In the genomic region with DNA sequence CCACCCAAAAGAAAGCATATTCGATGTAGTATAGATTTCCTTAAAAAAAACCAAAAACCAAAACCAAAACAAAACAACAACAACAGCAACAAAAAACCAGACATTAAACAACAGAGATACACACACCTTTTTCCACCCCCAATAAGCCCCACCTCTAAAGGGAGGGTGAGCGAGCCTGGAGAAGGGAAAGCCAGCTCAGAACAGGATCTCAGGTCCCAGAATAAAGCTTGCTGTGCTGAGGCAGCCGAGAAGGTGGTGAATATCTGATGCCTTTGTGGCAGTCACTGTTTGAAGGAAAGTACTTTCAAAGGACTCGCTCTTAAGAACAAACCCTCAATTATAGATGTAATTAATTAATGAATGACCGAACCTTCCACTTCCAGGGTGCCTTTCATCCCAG, we compare ENCODE assay signal across 1 cellular context.
TF ChIP-seq lines count a peak whose summit lies in the region.

No MANE protein-coding gene starts in this region.

TF ChIP-seq in HepG2, 621 proteins besides CTCF, POLR2A, EP300 and RAD21:
- TF ChIP-seq, protein P1, sequence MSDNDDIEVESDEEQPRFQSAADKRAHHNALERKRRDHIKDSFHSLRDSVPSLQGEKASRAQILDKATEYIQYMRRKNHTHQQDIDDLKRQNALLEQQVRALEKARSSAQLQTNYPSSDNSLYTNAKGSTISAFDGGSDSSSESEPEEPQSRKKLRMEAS (IDR thresholded peaks at IDR 0.05) = peak; percentile 10; the same call in 1 of the 2 replicates
- TF ChIP-seq ZNF333 (CRISPR knock-in tag; IDR thresholded peaks at IDR 0.05; ENCODE audit: borderline replicate concordance) (no peak), ASH2L (IDR thresholded peaks at IDR 0.05; ENCODE audit: insufficient read length, low read depth, low read length) (peak; percentile 17), ZSCAN9 (CRISPR knock-in tag; IDR thresholded peaks at IDR 0.05; ENCODE audit: borderline replicate concordance) (no peak), ERF (CRISPR knock-in tag; IDR thresholded peaks at IDR 0.05) (no peak), ZNF20 (CRISPR knock-in tag; IDR thresholded peaks at IDR 0.05) (no peak), ZSCAN21 (CRISPR knock-in tag; IDR thresholded peaks at IDR 0.05; ENCODE audit: borderline replicate concordance) (0 out of 2 replicates have a peak, but pooled peaks have one; percentile 18)
- TF ChIP-seq, protein P2, sequence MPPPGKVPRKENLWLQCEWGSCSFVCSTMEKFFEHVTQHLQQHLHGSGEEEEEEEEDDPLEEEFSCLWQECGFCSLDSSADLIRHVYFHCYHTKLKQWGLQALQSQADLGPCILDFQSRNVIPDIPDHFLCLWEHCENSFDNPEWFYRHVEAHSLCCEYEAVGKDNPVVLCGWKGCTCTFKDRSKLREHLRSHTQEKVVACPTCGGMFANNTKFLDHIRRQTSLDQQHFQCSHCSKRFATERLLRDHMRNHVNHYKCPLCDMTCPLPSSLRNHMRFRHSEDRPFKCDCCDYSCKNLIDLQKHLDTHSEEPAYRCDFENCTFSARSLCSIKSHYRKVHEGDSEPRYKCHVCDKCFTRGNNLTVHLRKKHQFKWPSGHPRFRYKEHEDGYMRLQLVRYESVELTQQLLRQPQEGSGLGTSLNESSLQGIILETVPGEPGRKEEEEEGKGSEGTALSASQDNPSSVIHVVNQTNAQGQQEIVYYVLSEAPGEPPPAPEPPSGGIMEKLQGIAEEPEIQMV (CRISPR knock-in tag; IDR thresholded peaks at IDR 0.05; ENCODE audit: low read depth) = no peak
- TF ChIP-seq, protein P3, sequence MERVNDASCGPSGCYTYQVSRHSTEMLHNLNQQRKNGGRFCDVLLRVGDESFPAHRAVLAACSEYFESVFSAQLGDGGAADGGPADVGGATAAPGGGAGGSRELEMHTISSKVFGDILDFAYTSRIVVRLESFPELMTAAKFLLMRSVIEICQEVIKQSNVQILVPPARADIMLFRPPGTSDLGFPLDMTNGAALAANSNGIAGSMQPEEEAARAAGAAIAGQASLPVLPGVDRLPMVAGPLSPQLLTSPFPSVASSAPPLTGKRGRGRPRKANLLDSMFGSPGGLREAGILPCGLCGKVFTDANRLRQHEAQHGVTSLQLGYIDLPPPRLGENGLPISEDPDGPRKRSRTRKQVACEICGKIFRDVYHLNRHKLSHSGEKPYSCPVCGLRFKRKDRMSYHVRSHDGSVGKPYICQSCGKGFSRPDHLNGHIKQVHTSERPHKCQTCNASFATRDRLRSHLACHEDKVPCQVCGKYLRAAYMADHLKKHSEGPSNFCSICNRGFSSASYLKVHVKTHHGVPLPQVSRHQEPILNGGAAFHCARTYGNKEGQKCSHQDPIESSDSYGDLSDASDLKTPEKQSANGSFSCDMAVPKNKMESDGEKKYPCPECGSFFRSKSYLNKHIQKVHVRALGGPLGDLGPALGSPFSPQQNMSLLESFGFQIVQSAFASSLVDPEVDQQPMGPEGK (CRISPR knock-in tag; IDR thresholded peaks at IDR 0.05) = 0 out of 2 replicates have a peak, but pooled peaks have one; percentile 6
- TF ChIP-seq, protein P4, sequence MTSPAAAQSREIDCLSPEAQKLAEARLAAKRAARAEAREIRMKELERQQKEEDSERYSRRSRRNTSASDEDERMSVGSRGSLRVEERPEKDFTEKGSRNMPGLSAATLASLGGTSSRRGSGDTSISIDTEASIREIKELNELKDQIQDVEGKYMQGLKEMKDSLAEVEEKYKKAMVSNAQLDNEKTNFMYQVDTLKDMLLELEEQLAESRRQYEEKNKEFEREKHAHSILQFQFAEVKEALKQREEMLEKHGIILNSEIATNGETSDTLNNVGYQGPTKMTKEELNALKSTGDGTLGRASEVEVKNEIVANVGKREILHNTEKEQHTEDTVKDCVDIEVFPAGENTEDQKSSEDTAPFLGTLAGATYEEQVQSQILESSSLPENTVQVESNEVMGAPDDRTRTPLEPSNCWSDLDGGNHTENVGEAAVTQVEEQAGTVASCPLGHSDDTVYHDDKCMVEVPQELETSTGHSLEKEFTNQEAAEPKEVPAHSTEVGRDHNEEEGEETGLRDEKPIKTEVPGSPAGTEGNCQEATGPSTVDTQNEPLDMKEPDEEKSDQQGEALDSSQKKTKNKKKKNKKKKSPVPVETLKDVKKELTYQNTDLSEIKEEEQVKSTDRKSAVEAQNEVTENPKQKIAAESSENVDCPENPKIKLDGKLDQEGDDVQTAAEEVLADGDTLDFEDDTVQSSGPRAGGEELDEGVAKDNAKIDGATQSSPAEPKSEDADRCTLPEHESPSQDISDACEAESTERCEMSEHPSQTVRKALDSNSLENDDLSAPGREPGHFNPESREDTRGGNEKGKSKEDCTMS (CRISPR knock-in tag; conservative IDR thresholded peaks at IDR 0.05) = no peak
- TF ChIP-seq, protein P5, sequence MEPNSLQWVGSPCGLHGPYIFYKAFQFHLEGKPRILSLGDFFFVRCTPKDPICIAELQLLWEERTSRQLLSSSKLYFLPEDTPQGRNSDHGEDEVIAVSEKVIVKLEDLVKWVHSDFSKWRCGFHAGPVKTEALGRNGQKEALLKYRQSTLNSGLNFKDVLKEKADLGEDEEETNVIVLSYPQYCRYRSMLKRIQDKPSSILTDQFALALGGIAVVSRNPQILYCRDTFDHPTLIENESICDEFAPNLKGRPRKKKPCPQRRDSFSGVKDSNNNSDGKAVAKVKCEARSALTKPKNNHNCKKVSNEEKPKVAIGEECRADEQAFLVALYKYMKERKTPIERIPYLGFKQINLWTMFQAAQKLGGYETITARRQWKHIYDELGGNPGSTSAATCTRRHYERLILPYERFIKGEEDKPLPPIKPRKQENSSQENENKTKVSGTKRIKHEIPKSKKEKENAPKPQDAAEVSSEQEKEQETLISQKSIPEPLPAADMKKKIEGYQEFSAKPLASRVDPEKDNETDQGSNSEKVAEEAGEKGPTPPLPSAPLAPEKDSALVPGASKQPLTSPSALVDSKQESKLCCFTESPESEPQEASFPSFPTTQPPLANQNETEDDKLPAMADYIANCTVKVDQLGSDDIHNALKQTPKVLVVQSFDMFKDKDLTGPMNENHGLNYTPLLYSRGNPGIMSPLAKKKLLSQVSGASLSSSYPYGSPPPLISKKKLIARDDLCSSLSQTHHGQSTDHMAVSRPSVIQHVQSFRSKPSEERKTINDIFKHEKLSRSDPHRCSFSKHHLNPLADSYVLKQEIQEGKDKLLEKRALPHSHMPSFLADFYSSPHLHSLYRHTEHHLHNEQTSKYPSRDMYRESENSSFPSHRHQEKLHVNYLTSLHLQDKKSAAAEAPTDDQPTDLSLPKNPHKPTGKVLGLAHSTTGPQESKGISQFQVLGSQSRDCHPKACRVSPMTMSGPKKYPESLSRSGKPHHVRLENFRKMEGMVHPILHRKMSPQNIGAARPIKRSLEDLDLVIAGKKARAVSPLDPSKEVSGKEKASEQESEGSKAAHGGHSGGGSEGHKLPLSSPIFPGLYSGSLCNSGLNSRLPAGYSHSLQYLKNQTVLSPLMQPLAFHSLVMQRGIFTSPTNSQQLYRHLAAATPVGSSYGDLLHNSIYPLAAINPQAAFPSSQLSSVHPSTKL (CRISPR knock-in tag; IDR thresholded peaks at IDR 0.05) = 0 out of 2 replicates have a peak, but pooled peaks have one; percentile 3
- TF ChIP-seq, protein P6, sequence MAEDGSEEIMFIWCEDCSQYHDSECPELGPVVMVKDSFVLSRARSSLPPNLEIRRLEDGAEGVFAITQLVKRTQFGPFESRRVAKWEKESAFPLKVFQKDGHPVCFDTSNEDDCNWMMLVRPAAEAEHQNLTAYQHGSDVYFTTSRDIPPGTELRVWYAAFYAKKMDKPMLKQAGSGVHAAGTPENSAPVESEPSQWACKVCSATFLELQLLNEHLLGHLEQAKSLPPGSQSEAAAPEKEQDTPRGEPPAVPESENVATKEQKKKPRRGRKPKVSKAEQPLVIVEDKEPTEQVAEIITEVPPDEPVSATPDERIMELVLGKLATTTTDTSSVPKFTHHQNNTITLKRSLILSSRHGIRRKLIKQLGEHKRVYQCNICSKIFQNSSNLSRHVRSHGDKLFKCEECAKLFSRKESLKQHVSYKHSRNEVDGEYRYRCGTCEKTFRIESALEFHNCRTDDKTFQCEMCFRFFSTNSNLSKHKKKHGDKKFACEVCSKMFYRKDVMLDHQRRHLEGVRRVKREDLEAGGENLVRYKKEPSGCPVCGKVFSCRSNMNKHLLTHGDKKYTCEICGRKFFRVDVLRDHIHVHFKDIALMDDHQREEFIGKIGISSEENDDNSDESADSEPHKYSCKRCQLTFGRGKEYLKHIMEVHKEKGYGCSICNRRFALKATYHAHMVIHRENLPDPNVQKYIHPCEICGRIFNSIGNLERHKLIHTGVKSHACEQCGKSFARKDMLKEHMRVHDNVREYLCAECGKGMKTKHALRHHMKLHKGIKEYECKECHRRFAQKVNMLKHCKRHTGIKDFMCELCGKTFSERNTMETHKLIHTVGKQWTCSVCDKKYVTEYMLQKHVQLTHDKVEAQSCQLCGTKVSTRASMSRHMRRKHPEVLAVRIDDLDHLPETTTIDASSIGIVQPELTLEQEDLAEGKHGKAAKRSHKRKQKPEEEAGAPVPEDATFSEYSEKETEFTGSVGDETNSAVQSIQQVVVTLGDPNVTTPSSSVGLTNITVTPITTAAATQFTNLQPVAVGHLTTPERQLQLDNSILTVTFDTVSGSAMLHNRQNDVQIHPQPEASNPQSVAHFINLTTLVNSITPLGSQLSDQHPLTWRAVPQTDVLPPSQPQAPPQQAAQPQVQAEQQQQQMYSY (CRISPR knock-in tag; IDR thresholded peaks at IDR 0.05) = no peak
